1 cellular context compared by ENCODE assay signal in the genomic region with DNA sequence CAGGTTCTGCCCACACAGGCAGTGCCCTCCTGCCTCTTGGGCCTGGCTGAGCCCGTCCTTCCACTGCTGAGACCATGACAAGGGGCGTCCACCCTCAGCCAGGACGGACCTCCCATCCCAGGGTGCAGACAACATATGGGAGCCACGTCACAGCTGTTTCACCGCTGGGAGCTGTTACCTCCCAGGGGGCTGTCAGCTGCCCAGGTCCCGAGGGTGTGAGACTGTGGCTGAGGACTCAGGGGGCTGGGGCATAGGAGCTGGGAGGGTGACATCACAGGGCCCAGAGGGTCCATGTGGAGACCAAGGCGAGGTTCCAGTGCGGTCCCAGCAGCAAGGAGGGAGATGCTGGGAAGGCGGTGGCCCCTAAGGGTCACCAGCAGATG.
A peak's percentile ranks its signal among the peaks of the same experiment; 100 is the strongest.
TF ChIP-seq lines count a peak whose summit lies in the region.

No MANE protein-coding gene starts in this region.

TF ChIP-seq in HepG2, 621 proteins besides CTCF, POLR2A, EP300 and RAD21:
- TF ChIP-seq CREB1 (IDR thresholded peaks at IDR 0.05), result peak; percentile 40; the same call in 1 of the 2 replicates
- no peak for TF ChIP-seq CREB1 (CRISPR knock-in tag; IDR thresholded peaks at IDR 0.05)
- TF ChIP-seq NR1H2 (CRISPR knock-in tag; IDR thresholded peaks at IDR 0.05; ENCODE audit: borderline replicate concordance, low read depth), result no peak
